Comparison of ENCODE assay signal across 8 cellular contexts in genomic region chr12:117486840-117487659, GRCh38.
DNase-seq lines count a peak whose midpoint lies in the region; FAIRE-seq and TF ChIP-seq lines count a peak whose summit lies in the region.
"Had no signal": no experiment of that assay in that cellular context is flagged by ENCODE, and none has a peak within 500 bp of the region (broad histone marks: within the 10 kb centered on the region; RNA-seq: fewer than 3 reads in every experiment).

No MANE protein-coding gene starts in this region.

- intact Hi-C loops in kidney (cut with DNase I) (no loop called here), A673 (cut with micrococcal nuclease; ENCODE audit: unreplicated experiment) (no loop called here)

- H3K79me2 ChIP-seq in GM23248 (ENCODE audit: insufficient read depth) (no peaks in the 10 kb centered on the region), smooth muscle cell (ENCODE audit: low read depth) (no peaks in the 10 kb centered on the region)

- in situ Hi-C loops in GM23248 (cut with MboI): no loop called here

- H3K9ac ChIP-seq in GM23248 (no peak overlapping the region), kidney (ENCODE audit: low read length in 2 of 2) (no peak overlapping the region), smooth muscle cell (ENCODE audit: low read depth) (peak overlapping the region; percentile 25)

- no peak overlapping the region for H2AFZ ChIP-seq in GM23248
- H2AFZ ChIP-seq in smooth muscle cell (ENCODE audit: low read depth): no peak overlapping the region

- no TSS peak for BruUV-seq in A673 (replicated peaks; lab: Mats Ljungman, UMichigan)

- H4K20me1 ChIP-seq in GM23248 (ENCODE audit: insufficient read depth) (no peaks in the 10 kb centered on the region), smooth muscle cell (ENCODE audit: low read depth) (no peaks in the 10 kb centered on the region)

- WGBS in GM23248 (ENCODE audit: low coverage in 1 of 2, low lambda C conversion rate in 2 of 2, missing lambda C conversion rate in 2 of 2), 2 experiments: 38 to 39% methylated on average over 5 of the region's 5 CpGs
- 36% methylated on average over 5 of the region's 5 CpGs for WGBS in smooth muscle cell (ENCODE audit: low lambda C conversion rate)

- FAIRE-seq in kidney (lab: Jason Lieb, UNC): no peak

- H3K4me1 ChIP-seq in GM23248 (ENCODE audit: insufficient read depth): peaks cover 10% of the 10 kb centered on the region
- H3K4me1 ChIP-seq in SJCRH30: peaks cover 4% of the 10 kb centered on the region; the same call in 1 of the 2 replicates
- no peaks in the 10 kb centered on the region for H3K4me1 ChIP-seq in kidney (ENCODE audit: control insufficient read depth in 1 of 2, insufficient read depth in 1 of 2, low read depth in 1 of 2, low read length in 2 of 2)
- H3K4me1 ChIP-seq in smooth muscle cell (ENCODE audit: low read depth): peaks cover 8% of the 10 kb centered on the region
- no peaks in the 10 kb centered on the region for H3K4me1 ChIP-seq in A673 (ENCODE audit: insufficient read depth, low read length, poor library complexity, severe bottlenecking)

- H3K27ac ChIP-seq in GM23248: no peak overlapping the region
- no peak overlapping the region for H3K27ac ChIP-seq in SJCRH30
- no peak overlapping the region for H3K27ac ChIP-seq in kidney (ENCODE audit: low read depth in 2 of 2, low read length in 2 of 2)
- peak overlapping the region; percentile 83 for H3K27ac ChIP-seq in smooth muscle cell (ENCODE audit: low read depth)
- no peak overlapping the region for H3K27ac ChIP-seq in A673 (ENCODE audit: low read depth, low read length, poor library complexity, severe bottlenecking)

- H3K9me3 ChIP-seq in GM23248 (ENCODE audit: low read depth) (no peaks in the 10 kb centered on the region), SJCRH30 (replicated peaks) (no peaks in the 10 kb centered on the region), kidney (ENCODE audit: control insufficient read depth in 1 of 2, low read length in 2 of 2) (no peaks in the 10 kb centered on the region), smooth muscle cell (replicated peaks; ENCODE audit: low read depth) (no peaks in the 10 kb centered on the region), A673 (ENCODE audit: low read depth, low read length, poor library complexity, severe bottlenecking) (no peaks in the 10 kb centered on the region)

- POLR2A ChIA-PET in A673 (lab: Charles Lee; ENCODE audit: low non-redundant PET): no interaction called here

- H3K4me3 ChIP-seq in GM23248 (no peak overlapping the region), SJCRH30 (no peak overlapping the region), kidney (ENCODE audit: low read length in 2 of 2) (no peak overlapping the region), smooth muscle cell (no peak overlapping the region), A673 (ENCODE audit: low read depth, low read length, poor library complexity, severe bottlenecking) (no peak overlapping the region)

- DNase-seq in GM23248 (peak; percentile 79), SJCRH30 (peak; percentile 23 to 26), kidney (peak; percentile 88), smooth muscle cell (lab: John Stamatoyannopoulos, UW; ENCODE audit: unreplicated experiment) (peak; percentile 3), RPMI8226 (no peak), A673 (ENCODE audit: low spot score) (no peak), NCI-H128 (lab: John Stamatoyannopoulos, UW; ENCODE audit: unreplicated experiment) (no peak)
- DNase-seq: activated CD4-positive, alpha-beta T cell treated with anti-CD3 and anti-CD28 coated beads for 48 hours had no signal

- TF ChIP-seq CTCF in kidney (IDR thresholded peaks at IDR 0.05; ENCODE audit: borderline replicate concordance, extremely low read depth, insufficient read depth) (no peak), smooth muscle cell (IDR thresholded peaks at IDR 0.05; ENCODE audit: borderline replicate concordance, insufficient read depth, poor library complexity, severe bottlenecking) (no peak), A673 (conservative IDR thresholded peaks at IDR 0.05; ENCODE audit: low read depth, low read length) (no peak)

- no peaks in the 10 kb centered on the region for H3K36me3 ChIP-seq in GM23248 (ENCODE audit: low read depth)
- H3K36me3 ChIP-seq in SJCRH30: no peaks in the 10 kb centered on the region
- H3K36me3 ChIP-seq in kidney (ENCODE audit: control insufficient read depth in 1 of 2, insufficient read depth in 2 of 2, low read length in 2 of 2): no peaks in the 10 kb centered on the region
- no peaks in the 10 kb centered on the region for H3K36me3 ChIP-seq in smooth muscle cell (ENCODE audit: low read depth)
- H3K36me3 ChIP-seq in A673 (ENCODE audit: insufficient read depth, low read length, poor library complexity, severe bottlenecking): no peaks in the 10 kb centered on the region

- H3F3A ChIP-seq in GM23248 (ENCODE audit: insufficient read depth) (0 out of 2 replicates have a peak, but pooled peaks cover 5% of the 10 kb centered on the region), smooth muscle cell (ENCODE audit: low read depth) (peaks cover 7% of the 10 kb centered on the region)

- CTCF ChIA-PET in A673 (lab: Charles Lee): no interaction called here

- H3K4me2 ChIP-seq in GM23248 (ENCODE audit: unreplicated experiment): no peak overlapping the region
- H3K4me2 ChIP-seq in smooth muscle cell: peak overlapping the region; percentile 72

- no peaks in the 10 kb centered on the region for H3K9me2 ChIP-seq in GM23248 (ENCODE audit: insufficient read depth)

- no peaks in the 10 kb centered on the region for H3K27me3 ChIP-seq in GM23248 (replicated peaks; ENCODE audit: insufficient read depth)
- no peaks in the 10 kb centered on the region for H3K27me3 ChIP-seq in SJCRH30
- no peaks in the 10 kb centered on the region for H3K27me3 ChIP-seq in smooth muscle cell (ENCODE audit: low read depth)
- H3K27me3 ChIP-seq in A673 (replicated peaks; ENCODE audit: insufficient read depth, low read depth, low read length, poor library complexity): peaks cover 5% of the 10 kb centered on the region

Comparison
In these comparisons a context has a peak if more than half of its experiments do, and no peak if none do; other contexts are left out.
1. DNase-seq: peak in GM23248 (single experiment), SJCRH30 (2 of 2), kidney (single experiment) and smooth muscle cell (single experiment); none in RPMI8226 (single experiment), A673 (single experiment) and NCI-H128 (single experiment).